ENCODE assay signal across 1 cellular context in genomic region chr20:32446301-32447100, GRCh38.
A peak's percentile ranks its signal among the peaks of the same experiment; 100 is the strongest.
TF ChIP-seq lines count a peak whose summit lies in the region.

No MANE protein-coding gene starts in this region.

TF ChIP-seq in endothelial cell of umbilical vein, 7 proteins besides CTCF, POLR2A, EP300 and RAD21:
- peak; percentile 7 for TF ChIP-seq POLR2AphosphoS5 (IDR thresholded peaks at IDR 0.05; ENCODE audit: insufficient read depth, low read depth, low read length)
- TF ChIP-seq GATA2 (IDR thresholded peaks at IDR 0.05; ENCODE audit: insufficient read depth, insufficient read length, low read depth, low read length) = no peak
